In genomic region chr7:102396710-102397019, GRCh38 we compare ENCODE assay signal across 8 cellular contexts. TPM values are rescaled to one million over a fixed set of nuclear protein-coding genes. Genes with fewer than 3 reads are reported as not detected.
A peak's percentile ranks its signal among the peaks of the same experiment; 100 is the strongest.
DNase-seq lines count a peak whose midpoint lies in the region; ATAC-seq, FAIRE-seq and TF ChIP-seq lines count a peak whose summit lies in the region.

No MANE protein-coding gene starts in this region.

- FAIRE-seq in GM19239 (lab: Jason Lieb, UNC) = peak; percentile 64

- peak overlapping the region; percentile 77 for H3K27ac ChIP-seq in SK-N-MC

- H3K4me3 ChIP-seq in SK-N-MC (peak overlapping the region; percentile 96), fibroblast of villous mesenchyme (ENCODE audit: low read depth, low read length) (peak overlapping the region; percentile 97)

- H3K9ac ChIP-seq in SK-N-MC (ENCODE audit: insufficient read length) = peak overlapping the region; percentile 98

- TF ChIP-seq CTCF in fibroblast of villous mesenchyme (IDR thresholded peaks at IDR 0.05; ENCODE audit: insufficient read depth, low read depth, low read length) = no peak

- intact Hi-C loops in sciatic nerve (cut with DNase I) = no loop called here

- no peak for DNase-seq in GM19239 (ENCODE audit: insufficient read length, low spot score)
- no peak for DNase-seq in SK-N-MC (ENCODE audit: low read depth, low spot score)
- no peak for DNase-seq in fibroblast of villous mesenchyme (ENCODE audit: low read depth)
- DNase-seq in sciatic nerve (ENCODE audit: low spot score) = no peak
- no peak for DNase-seq in NCI-H446 treated with DMSO at 0.1 percent for 48 hours (lab: John Stamatoyannopoulos, UW)
- DNase-seq in UCSD-AML1 (lab: John Stamatoyannopoulos, UW; ENCODE audit: unreplicated experiment) = no peak
- DNase-seq in NCI-H2227 (lab: John Stamatoyannopoulos, UW; ENCODE audit: unreplicated experiment) = no peak
- no peak for DNase-seq in NCI-H2029 (lab: John Stamatoyannopoulos, UW)

- no peaks in the 10 kb centered on the region for H3K9me3 ChIP-seq in SK-N-MC (ENCODE audit: low read depth, low read length)

- peak; percentile 7 for ATAC-seq in sciatic nerve

- H3K36me3 ChIP-seq in SK-N-MC (ENCODE audit: insufficient read depth, low read length) = peaks cover 39% of the 10 kb centered on the region

RNA-seq across cellular contexts. Expression of gene PRKRIP1, which starts 0.5 kb away (rescaled TPM):
- total RNA-seq in fibroblast of villous mesenchyme (17.4 and 18.6 TPM in 2 replicates), sciatic nerve (29.8 TPM)

RNA-seq across cellular contexts. Expression of gene ORAI2, which starts 36.7 kb away (rescaled TPM):
- total RNA-seq in fibroblast of villous mesenchyme = 40.6 and 49.9 TPM in 2 replicates
- 18.0 TPM for total RNA-seq in sciatic nerve

RNA-seq across cellular contexts. Expression of gene SPDYE6, which starts 40.4 kb away (rescaled TPM):
- total RNA-seq in fibroblast of villous mesenchyme (not detected in 2 replicates), sciatic nerve (not detected)
